ENCODE assay signal across 28 cellular contexts in the genomic region with DNA sequence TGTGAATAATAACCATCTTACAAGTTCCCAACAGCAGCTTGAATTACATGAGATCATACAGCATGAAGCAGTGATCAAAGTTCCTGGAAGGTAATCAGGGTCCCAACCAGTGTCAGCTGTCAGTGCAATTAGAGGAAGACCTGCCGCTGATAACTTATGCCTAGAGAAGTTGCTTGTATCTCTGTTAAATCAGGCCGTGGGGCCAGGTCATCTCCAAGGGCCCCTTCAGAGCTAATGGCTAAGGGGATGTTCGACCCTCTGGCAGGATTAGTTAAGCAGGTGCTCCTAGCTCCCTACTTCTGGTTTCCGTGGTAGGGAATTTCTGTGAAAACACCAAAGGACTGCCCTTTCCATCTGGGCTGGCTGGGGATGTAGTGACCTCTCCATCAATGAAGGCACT.
"Had no signal": no experiment of that assay in that cellular context is flagged by ENCODE, and none has a peak within 500 bp of the region (broad histone marks: within the 10 kb centered on the region; RNA-seq: fewer than 3 reads in every experiment).

No MANE protein-coding gene starts in this region.

- H3K36me3 ChIP-seq: left lung, neural progenitor cell, neutrophil, ovary, stomach, thyroid gland, transverse colon, upper lobe of left lung had no signal

- H3K4me3 Mint-ChIP-seq: mesothelial cell of epicardium; natural killer cell; nephron progenitor cell; neural progenitor cell; stimulated activated naive B cell treated with anti-CD40 and anti-IgM and Interleukin-4, amounts not matched to agents 10 μg/mL and 1 μg/mL and 100 μg/mL, for 72 hours had no signal

- H3K4me3 ChIP-seq: left lung, lung, neural progenitor cell, ovary, skin epidermis, stomach, testis, thyroid gland, transverse colon, upper lobe of left lung had no signal

- H3K9ac ChIP-seq: neural progenitor cell had no signal

- H3K27me3 ChIP-seq: left lung, neural progenitor cell, neutrophil, ovary, stomach, testis, thyroid gland, transverse colon, upper lobe of left lung had no signal

- H3K36me3 Mint-ChIP-seq: mesothelial cell of epicardium; natural killer cell; neural progenitor cell; stimulated activated naive B cell treated with anti-CD40 and anti-IgM and Interleukin-4, amounts not matched to agents 10 μg/mL and 1 μg/mL and 100 μg/mL, for 72 hours had no signal

- H3K27ac ChIP-seq: left lung, neural progenitor cell, neutrophil, ovary, skin epidermis, stomach, testis, thyroid gland, transverse colon, upper lobe of left lung had no signal

- H3K9me3 Mint-ChIP-seq: natural killer cell; stimulated activated naive B cell treated with anti-CD40 and anti-IgM and Interleukin-4, amounts not matched to agents 10 μg/mL and 1 μg/mL and 100 μg/mL, for 72 hours had no signal

- DNase-seq: hippocampal formation; kidney; left colon; left lung; mesendoderm; naive B cell; natural killer cell; nephron progenitor cell; occipital lobe; ovary; right cardiac atrium; stimulated activated CD4-positive, alpha-beta T cell treated with anti-CD3 and anti-CD28 coated beads, Interleukin-12 subunit alpha, Interleukin-12 subunit beta, amount 100 ng/mL, for 4 hours; stimulated activated CD4-positive, alpha-beta T cell treated with anti-CD3 and anti-CD28 coated beads, Interleukin-15, amount 100 ng/mL, for 24 hours; stimulated activated CD4-positive, alpha-beta T cell treated with anti-CD3 and anti-CD28 coated beads, Interleukin-2, amount 100 ng/mL, for 24 hours; stimulated activated CD4-positive, alpha-beta T cell treated with anti-CD3 and anti-CD28 coated beads, Interleukin-4, amount 100 ng/mL, for 1 hour; stimulated activated naive B cell treated with anti-CD40 and anti-IgM and Interleukin-4, amounts not matched to agents 10 μg/mL and 1 μg/mL and 100 μg/mL, for 72 hours; stimulated activated naive CD8-positive, alpha-beta T cell treated with anti-CD3 and anti-CD28 coated beads, Interleukin-15, Interleukin-2, amounts not matched to agents 100 U/mL and 50 U/mL, for 24 hours; stomach; testis; thyroid gland; transverse colon; upper lobe of left lung had no signal

- H3K9me3 ChIP-seq: neutrophil, ovary, testis, thyroid gland, transverse colon, upper lobe of left lung had no signal

- H3K4me1 ChIP-seq: neural progenitor cell, transverse colon had no signal

- H3K4me1 Mint-ChIP-seq: natural killer cell had no signal

- H3K27ac Mint-ChIP-seq: mesothelial cell of epicardium; natural killer cell; nephron progenitor cell; neural progenitor cell; progenitor cell of endocrine pancreas; stimulated activated naive B cell treated with anti-CD40 and anti-IgM and Interleukin-4, amounts not matched to agents 10 μg/mL and 1 μg/mL and 100 μg/mL, for 72 hours had no signal
